Comparison of ENCODE assay signal across 16 cellular contexts in the genomic region with DNA sequence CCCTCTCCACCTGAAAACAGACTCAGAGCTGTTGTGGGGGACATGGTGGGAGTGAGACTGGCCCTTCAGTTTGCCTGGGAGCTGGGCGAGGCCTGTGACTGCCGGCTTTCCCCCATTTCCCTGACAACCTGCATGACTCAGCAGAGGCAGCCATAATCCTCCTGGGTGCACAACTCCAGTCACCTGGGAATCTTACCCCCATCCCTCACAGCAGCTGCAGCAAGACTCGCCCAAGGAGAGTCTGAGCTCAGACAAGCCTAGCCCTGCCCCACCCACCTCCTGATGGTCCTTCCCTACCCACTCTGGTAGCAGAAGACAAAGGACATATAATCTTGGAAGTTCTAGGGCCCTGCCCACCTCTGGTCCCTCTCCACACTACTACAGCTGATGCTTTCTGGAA.
DNase-seq lines count a peak whose midpoint lies in the region; ATAC-seq and TF ChIP-seq lines count a peak whose summit lies in the region.
"Had no signal": no experiment of that assay in that cellular context is flagged by ENCODE, and none has a peak within 500 bp of the region (broad histone marks: within the 10 kb centered on the region; RNA-seq: fewer than 3 reads in every experiment).

No MANE protein-coding gene starts in this region.

- H3K9me3 ChIP-seq in mucosa of descending colon = no peaks in the 10 kb centered on the region

- peaks cover 36% of the 10 kb centered on the region for H3K9me3 Mint-ChIP-seq in chondrocyte (ENCODE audit: low read depth)

- no peak overlapping the region for H3K4me3 ChIP-seq in mucosa of descending colon

- no peak overlapping the region for H3K27ac Mint-ChIP-seq in chondrocyte (ENCODE audit: unreplicated experiment)
- H3K27ac Mint-ChIP-seq: B cell; CD4-positive, alpha-beta T cell had no signal

- no peaks in the 10 kb centered on the region for H3K36me3 ChIP-seq in mucosa of descending colon (ENCODE audit: low read depth)

- peaks cover 13% of the 10 kb centered on the region for H3K36me3 Mint-ChIP-seq in chondrocyte (ENCODE audit: low read depth)

- no peaks in the 10 kb centered on the region for H3K4me1 ChIP-seq in mucosa of descending colon (ENCODE audit: low read depth)

- intact Hi-C loops in mucosa of descending colon (cut with DNase I, micrococcal nuclease) = no loop called here

- DNase-seq in A172 (ENCODE audit: low spot score) = peak; percentile 6
- DNase-seq in NCI-H69 (lab: John Stamatoyannopoulos, UW) = peak; percentile 27
- peak; percentile 35 for DNase-seq in chondrocyte (ENCODE audit: low spot score)
- no peak for DNase-seq in mucosa of descending colon
- no peak for DNase-seq in H4 (ENCODE audit: low spot score)
- DNase-seq in cortex of kidney (lab: John Stamatoyannopoulos, UW) = no peak
- DNase-seq: C1 segment of cervical spinal cord; CD4-positive, alpha-beta T cell; DMS153; DMS79 treated with DMSO at 0.1 percent for 48 hours; EL; H7; IMR-90 had no signal

- H3K4me3 Mint-ChIP-seq in chondrocyte (ENCODE audit: unreplicated experiment) = no peak overlapping the region
- H3K4me3 Mint-ChIP-seq: B cell; CD4-positive, alpha-beta T cell had no signal

- ATAC-seq in mucosa of descending colon = peak; percentile 29
- ATAC-seq in GM21447 (IDR thresholded peaks at IDR 0.05; ENCODE audit: unreplicated experiment) = no peak
- no peak for ATAC-seq in HG02571 (IDR thresholded peaks at IDR 0.05; ENCODE audit: unreplicated experiment)

- TF ChIP-seq CTCF in chondrocyte (IDR thresholded peaks at IDR 0.05) = no peak
- no peak for TF ChIP-seq CTCF in mucosa of descending colon (IDR thresholded peaks at IDR 0.05)

- no peaks in the 10 kb centered on the region for H3K4me1 Mint-ChIP-seq in chondrocyte (ENCODE audit: low read depth)

- H3K27me3 Mint-ChIP-seq in chondrocyte (ENCODE audit: low read depth) = peaks cover 8% of the 10 kb centered on the region
- H3K27me3 Mint-ChIP-seq: B cell; CD4-positive, alpha-beta T cell had no signal

Comparison
In these comparisons a context has a peak if more than half of its experiments do, and no peak if none do; other contexts are left out.
1. DNase-seq: peak in A172 (single experiment), NCI-H69 (single experiment) and chondrocyte (single experiment); none in mucosa of descending colon (0 of 3), H4 (single experiment) and cortex of kidney (single experiment).